Comparison of ENCODE assay signal across 8 cellular contexts in genomic region chr14:94056579-94057308, GRCh38. TPM values are rescaled to one million over a fixed set of nuclear protein-coding genes. Genes with fewer than 3 reads are reported as not detected.
DNase-seq lines count a peak whose midpoint lies in the region; ATAC-seq and FAIRE-seq lines count a peak whose summit lies in the region.

No MANE protein-coding gene starts in this region.

- FAIRE-seq in urothelium cell line (lab: Jason Lieb, UNC): no peak

- H3K4me1 Mint-ChIP-seq in immature natural killer cell: peaks cover 50 to 62% of the 10 kb centered on the region in 2 donors

- peak overlapping the region; percentile 58 to 79 (median 73) for H3K4me3 Mint-ChIP-seq in immature natural killer cell

- peak; percentile 58 for ATAC-seq in GM18508 (IDR thresholded peaks at IDR 0.05; ENCODE audit: insufficient read depth, unreplicated experiment)
- peak; percentile 87 for ATAC-seq in GM21390 (IDR thresholded peaks at IDR 0.05; ENCODE audit: unreplicated experiment)
- ATAC-seq in HG03558 (IDR thresholded peaks at IDR 0.05; ENCODE audit: extremely low read depth, unreplicated experiment): peak; percentile 72

- H3K9me3 Mint-ChIP-seq in immature natural killer cell: no peaks in the 10 kb centered on the region

- DNase-seq in immature natural killer cell (peak; percentile 62 to 69 (median 65)), SW 1271 (lab: John Stamatoyannopoulos, UW) (no peak), C1 segment of cervical spinal cord (lab: John Stamatoyannopoulos, UW) (no peak), urothelium cell line (ENCODE audit: low spot score) (no peak), GF-D8 (lab: John Stamatoyannopoulos, UW) (no peak)

- peaks cover 28 to 58% (median 56%) of the 10 kb centered on the region in 3 donors for H3K36me3 Mint-ChIP-seq in immature natural killer cell

- H3K27ac Mint-ChIP-seq in immature natural killer cell: peak overlapping the region; percentile 78 to 93 (median 86)

- H3K27me3 Mint-ChIP-seq in immature natural killer cell (ENCODE audit: low read depth in 3 of 3): peaks cover 2 to 10% (median 10%) of the 10 kb centered on the region in 3 donors

RNA-seq across cellular contexts. Expression of gene DDX24, which starts 24.3 kb away (rescaled TPM):
- 100 to 1,000 TPM in 2 of 3 donors, 10 to 100 TPM in 1; 60.8 to 208 (median 114) TPM for polyA plus RNA-seq in immature natural killer cell

RNA-seq across cellular contexts. Expression of gene IFI27L1, which starts 24.4 kb away (rescaled TPM):
- 10 to 100 TPM; 10.0 to 19.3 (median 10.3) TPM for polyA plus RNA-seq in immature natural killer cell

RNA-seq across cellular contexts. Expression of gene OTUB2, which starts 30.6 kb away (rescaled TPM):
- under 1 TPM in 2 of 3 donors, not detected in 1; 0.22 to 0.33 TPM for polyA plus RNA-seq in immature natural killer cell

RNA-seq across cellular contexts. Expression of gene IFI27, which starts 53.8 kb away (rescaled TPM):
- 1 to 10 TPM in 1 of 3 donors, not detected in 2; 2.8 TPM for polyA plus RNA-seq in immature natural killer cell

RNA-seq across cellular contexts. Expression of gene CCDC197, which starts 59.6 kb away (rescaled TPM):
- not detected for polyA plus RNA-seq in immature natural killer cell

Comparison
In these comparisons a context has a peak if more than half of its experiments do, and no peak if none do; other contexts are left out.
1. DNase-seq: peak in immature natural killer cell (3 of 3); none in SW 1271 (0 of 2), C1 segment of cervical spinal cord (0 of 14), urothelium cell line (single experiment) and GF-D8 (single experiment).
2. Peak in every context shown above with its lines, with median percentiles within 50 percentile points of each other: ATAC-seq.